ENCODE assay signal across 10 cellular contexts in genomic region chr22:38309614-38310517, GRCh38. TPM values are rescaled to one million over a fixed set of nuclear protein-coding genes. Genes with fewer than 3 reads are reported as not detected.
DNase-seq lines count a peak whose midpoint lies in the region; ATAC-seq and TF ChIP-seq lines count a peak whose summit lies in the region.
"Had no signal": no experiment of that assay in that cellular context is flagged by ENCODE, and none has a peak within 500 bp of the region (broad histone marks: within the 10 kb centered on the region; RNA-seq: fewer than 3 reads in every experiment).

No MANE protein-coding gene starts in this region.

- H3K9me3 ChIP-seq in CD4-positive, alpha-beta memory T cell (ENCODE audit: control insufficient read depth in 1 of 2, low read length in 2 of 2) = no peaks in the 10 kb centered on the region
- H3K9me3 ChIP-seq in adipocyte (ENCODE audit: control insufficient read depth, low read length) = no peaks in the 10 kb centered on the region
- no peaks in the 10 kb centered on the region for H3K9me3 ChIP-seq in heart left ventricle
- H3K9me3 ChIP-seq in gastrocnemius medialis = no peaks in the 10 kb centered on the region
- H3K9me3 ChIP-seq in SJCRH30 (replicated peaks) = no peaks in the 10 kb centered on the region

- H3K27me3 Mint-ChIP-seq in CD4-positive, alpha-beta memory T cell = no peaks in the 10 kb centered on the region
- peaks cover under 1 to 2% (median 1%) of the 10 kb centered on the region in 3 donors for H3K27me3 Mint-ChIP-seq in CD14-positive monocyte (ENCODE audit: low read depth in 3 of 3)

- CTCF ChIA-PET in CD4-positive, alpha-beta memory T cell (lab: Charles Lee; ENCODE audit: partially characterized antibody) = no interaction called here

- no peak overlapping the region for H3K4me3 Mint-ChIP-seq in CD4-positive, alpha-beta memory T cell
- no peak overlapping the region for H3K4me3 Mint-ChIP-seq in CD14-positive monocyte

- H3K36me3 ChIP-seq in CD4-positive, alpha-beta memory T cell (ENCODE audit: insufficient read depth, low read length) = no peaks in the 10 kb centered on the region
- H3K36me3 ChIP-seq in adipocyte (ENCODE audit: control insufficient read depth, insufficient read depth, low read length, severe bottlenecking) (peaks cover 26% of the 10 kb centered on the region), heart left ventricle (peaks cover 0 to 48% (median 38%) of the 10 kb centered on the region in 9 donors), gastrocnemius medialis (no peaks in the 10 kb centered on the region), SJCRH30 (peaks cover 36% of the 10 kb centered on the region)

- no peaks in the 10 kb centered on the region for H3K27me3 ChIP-seq in CD4-positive, alpha-beta memory T cell (ENCODE audit: insufficient read depth, low read length)
- H3K27me3 ChIP-seq in adipocyte (replicated peaks; ENCODE audit: control insufficient read depth, insufficient read depth, low read length) (no peaks in the 10 kb centered on the region), heart left ventricle (no peaks in the 10 kb centered on the region), gastrocnemius medialis (no peaks in the 10 kb centered on the region), SJCRH30 (no peaks in the 10 kb centered on the region)

- WGBS in heart left ventricle, 4 donors = 43 to 58% (median 46%) methylated on average over 15 to 18 of the region's 18 CpGs

- no peak overlapping the region for H3K4me3 ChIP-seq in CD4-positive, alpha-beta memory T cell (ENCODE audit: low read length in 2 of 2)
- H3K4me3 ChIP-seq in adipocyte (ENCODE audit: low read length) (peak overlapping the region; percentile 43), heart left ventricle (peak overlapping the region in 2 of 12 donors; percentile 8 to 12), gastrocnemius medialis (peak overlapping the region in 2 of 4 donors; percentile 5 to 6), SJCRH30 (no peak overlapping the region)

- H3K4me1 ChIP-seq in CD4-positive, alpha-beta memory T cell (ENCODE audit: insufficient read depth, low read length) = peaks cover 50% of the 10 kb centered on the region
- peaks cover 71% of the 10 kb centered on the region for H3K4me1 ChIP-seq in adipocyte (ENCODE audit: control insufficient read depth, insufficient read depth, low read length)
- peaks cover 30 to 100% (median 97%) of the 10 kb centered on the region in 12 donors for H3K4me1 ChIP-seq in heart left ventricle
- peaks cover 88 to 94% of the 10 kb centered on the region in 2 donors for H3K4me1 ChIP-seq in gastrocnemius medialis
- H3K4me1 ChIP-seq in SJCRH30 = peaks cover 14% of the 10 kb centered on the region; the same call in 1 of the 2 replicates

- no peak overlapping the region for H3K27ac ChIP-seq in CD4-positive, alpha-beta memory T cell (ENCODE audit: low read depth, low read length)
- H3K27ac ChIP-seq in heart left ventricle = peak overlapping the region; percentile 14 to 100 (median 98)
- peak overlapping the region; percentile 89 to 100 (median 98) for H3K27ac ChIP-seq in gastrocnemius medialis
- no peak overlapping the region for H3K27ac ChIP-seq in SJCRH30

- H3K9ac ChIP-seq in adipocyte (ENCODE audit: low read length) = peak overlapping the region; percentile 55

- ATAC-seq in heart left ventricle (peak in 2 of 4 donors; percentile 32 to 49), gastrocnemius medialis (peak; percentile 32 to 77)

- peaks cover 0 to 31% of the 10 kb centered on the region in 2 donors for H3K36me3 Mint-ChIP-seq in CD4-positive, alpha-beta memory T cell
- peaks cover 31 to 42% of the 10 kb centered on the region in 2 donors for H3K36me3 Mint-ChIP-seq in CD14-positive monocyte

- peaks cover 0 to 2% (median 0%) of the 10 kb centered on the region in 8 donors for H3K9me3 Mint-ChIP-seq in CD4-positive, alpha-beta memory T cell
- no peaks in the 10 kb centered on the region for H3K9me3 Mint-ChIP-seq in CD14-positive monocyte

- POLR2A ChIA-PET in CD4-positive, alpha-beta memory T cell (lab: Charles Lee; ENCODE audit: partially characterized antibody) = no interaction called here

- H3K27ac Mint-ChIP-seq in CD4-positive, alpha-beta memory T cell = peak overlapping the region in 5 of 7 donors; percentile 12 to 75 (median 48)
- peak overlapping the region in 1 of 7 donors; percentile 58 for H3K27ac Mint-ChIP-seq in CD14-positive monocyte

- no peak for DNase-seq in CD4-positive, alpha-beta memory T cell
- no peak for DNase-seq in adipocyte (ENCODE audit: low read depth)
- DNase-seq in heart left ventricle = no peak
- peak in 1 of 2 donors; percentile 66 for DNase-seq in gastrocnemius medialis
- DNase-seq in posterior cingulate gyrus = no peak
- no peak for DNase-seq in CD14-positive monocyte (ENCODE audit: low spot score)
- no peak for DNase-seq in SJCRH30
- no peak for DNase-seq in NCI-H1092 treated with DMSO at 0.1 percent for 48 hours (lab: John Stamatoyannopoulos, UW)
- DNase-seq: NCI-H1048; NK-92 treated with Interleukin-12 subunit alpha and Interleukin-12 subunit beta, amount 100 ng/mL, for 24 hours had no signal

- intact Hi-C loops in CD4-positive, alpha-beta memory T cell (cut with micrococcal nuclease) = loop anchor here (10.0 kb wide), 1 partner anchor 845 kb away; the partner anchor contains the start of gene CBX7
- intact Hi-C loops in heart left ventricle (cut with DNase I) = loop anchor here in 7 of 10 donors (5.0 to 10.0 kb wide), 4 partner anchors 38 to 87 kb away; partner anchors contain the start of gene TMEM184B (in 6 of the 7)
- intact Hi-C loops in gastrocnemius medialis (cut with DNase I; ENCODE audit: low total_unique reads) = no loop called here
- intact Hi-C loops in posterior cingulate gyrus (cut with DNase I) = no loop called here
- intact Hi-C loops in CD14-positive monocyte (cut with micrococcal nuclease) = no loop called here

- in situ Hi-C loops in gastrocnemius medialis (cut with MboI; ENCODE audit: low sequenced_read_pairs in 4 of 4) = no loop called here

- TF ChIP-seq POLR2A in heart left ventricle (IDR thresholded peaks at IDR 0.05) (no peak), gastrocnemius medialis (IDR thresholded peaks at IDR 0.05) (no peak)

- TF ChIP-seq CTCF in heart left ventricle (IDR thresholded peaks at IDR 0.05) (no peak), gastrocnemius medialis (IDR thresholded peaks at IDR 0.05 in 4 of 5, conservative IDR thresholded peaks at IDR 0.05 in 1 of 5) (no peak), CD14-positive monocyte (IDR thresholded peaks at IDR 0.05) (no peak)

- H3K4me1 Mint-ChIP-seq in CD4-positive, alpha-beta memory T cell = peaks cover 47 to 82% (median 64%) of the 10 kb centered on the region in 4 donors
- peaks cover 45% of the 10 kb centered on the region for H3K4me1 Mint-ChIP-seq in CD14-positive monocyte

RNA-seq across cellular contexts. Expression of gene CSNK1E, which starts 7.4 kb away (rescaled TPM):
- total RNA-seq in CD4-positive, alpha-beta memory T cell = 100 to 1,000 TPM; 100 to 103 TPM
- 10 to 100 TPM in 1 of 2 donors, 1 to 10 TPM in 1; 8.8 to 13.3 TPM for polyA plus RNA-seq in CD4-positive, alpha-beta memory T cell
- total RNA-seq in heart left ventricle = 100 to 1,000 TPM in 1 of 9 donors, 10 to 100 TPM in 8; 59.7 to 117 (median 72.6) TPM
- polyA plus RNA-seq in heart left ventricle = 100 to 1,000 TPM in 1 of 2 donors, 10 to 100 TPM in 1; 64.8 to 125 TPM
- total RNA-seq in gastrocnemius medialis = 10 to 100 TPM; 29.8 to 66.3 (median 40.3) TPM
- 1 to 10 TPM; 1.9 to 3.1 TPM for polyA plus RNA-seq in CD14-positive monocyte
- 142 and 143 TPM in 2 replicates for total RNA-seq in SJCRH30 (2014; rRNA removed; shearing (Covaris generic))

RNA-seq across cellular contexts. Expression of gene TMEM184B, which starts 37.1 kb away (rescaled TPM):
- total RNA-seq in CD4-positive, alpha-beta memory T cell = 10 to 100 TPM; 35.7 to 36.6 TPM
- 10 to 100 TPM in 1 of 2 donors, 1 to 10 TPM in 1; 9.0 to 23.8 TPM for polyA plus RNA-seq in CD4-positive, alpha-beta memory T cell
- 100 to 1,000 TPM in 1 of 9 donors, 10 to 100 TPM in 8; 37.6 to 103 (median 47.0) TPM for total RNA-seq in heart left ventricle
- polyA plus RNA-seq in heart left ventricle = 10 to 100 TPM; 19.5 to 54.4 TPM
- 10 to 100 TPM; 25.4 to 40.7 (median 31.2) TPM for total RNA-seq in gastrocnemius medialis
- polyA plus RNA-seq in CD14-positive monocyte = 10 to 100 TPM in 1 of 2 donors, 1 to 10 TPM in 1; 7.4 to 10.6 TPM
- 16.9 and 18.7 TPM in 2 replicates for total RNA-seq in SJCRH30 (2014; rRNA removed; shearing (Covaris generic))

Comparison
In these comparisons a context has a peak if more than half of its experiments do, and no peak if none do; other contexts are left out.
1. H3K27ac ChIP-seq: peak in heart left ventricle (12 of 12) and gastrocnemius medialis (4 of 4); none in CD4-positive, alpha-beta memory T cell (single experiment) and SJCRH30 (single experiment).
2. intact Hi-C loops: an anchor here in CD4-positive, alpha-beta memory T cell (10.0 kb wide) and heart left ventricle (5.0 to 10.0 kb wide); none called in gastrocnemius medialis, posterior cingulate gyrus and CD14-positive monocyte.